In the genomic region with DNA sequence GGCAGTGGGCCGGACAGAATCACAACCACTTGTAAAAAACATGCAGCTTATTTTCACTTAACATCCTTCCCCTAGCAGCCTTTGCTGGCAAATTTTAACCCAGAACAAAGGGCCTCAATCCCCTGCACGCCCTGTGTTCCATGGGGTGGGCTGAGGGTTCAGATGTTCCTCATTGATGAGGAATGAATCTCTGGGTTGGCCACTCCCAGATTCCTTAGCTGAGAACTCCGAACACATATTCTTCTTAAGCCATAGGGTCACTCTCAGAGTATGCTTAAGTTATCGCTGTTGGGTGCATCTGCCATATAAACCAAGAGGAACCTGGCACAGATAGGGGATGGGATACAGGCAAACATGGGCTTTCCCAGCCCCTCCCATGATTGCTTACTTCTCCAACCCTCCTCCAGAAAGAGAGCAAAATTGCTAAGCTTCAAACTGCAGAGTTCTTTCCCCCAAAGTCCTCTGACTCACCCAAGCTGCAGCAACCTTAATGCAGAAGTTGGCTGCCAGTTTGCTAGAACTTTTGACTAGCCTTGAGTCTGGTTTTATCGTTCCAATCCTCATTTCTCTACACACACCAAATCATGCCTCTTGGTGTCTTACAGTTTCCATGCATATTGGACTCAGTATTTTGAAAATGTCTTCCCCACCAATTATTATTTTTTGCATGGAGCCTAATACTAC, we compare ENCODE assay signal across 14 cellular contexts.
DNase-seq lines count a peak whose midpoint lies in the region; TF ChIP-seq lines count a peak whose summit lies in the region.
"Had no signal": no experiment of that assay in that cellular context is flagged by ENCODE, and none has a peak within 500 bp of the region (broad histone marks: within the 10 kb centered on the region; RNA-seq: fewer than 3 reads in every experiment).

No MANE protein-coding gene starts in this region.

- H3K27me3 Mint-ChIP-seq in activated T-helper 1 cell treated with anti-CD3 and anti-CD28 coated beads, Interleukin-12 subunit alpha, Interleukin-12 subunit beta, Interleukin-2, Interleukin-4 antibody, amounts not matched to agents 30 ng/mL and 10 ng/mL and 1 ng/mL, durations not matched to agents 14 hours and 24 hours and 36 hours (ENCODE audit: insufficient read depth) = no peaks in the 10 kb centered on the region

- peaks cover 4% of the 10 kb centered on the region for H3K9me3 Mint-ChIP-seq in activated T-helper 1 cell treated with anti-CD3 and anti-CD28 coated beads, Interleukin-12 subunit alpha, Interleukin-12 subunit beta, Interleukin-2, Interleukin-4 antibody, amounts not matched to agents 30 ng/mL and 10 ng/mL and 1 ng/mL, durations not matched to agents 14 hours and 24 hours and 36 hours

- H3K27ac Mint-ChIP-seq in activated T-helper 1 cell treated with anti-CD3 and anti-CD28 coated beads, Interleukin-12 subunit alpha, Interleukin-12 subunit beta, Interleukin-2, Interleukin-4 antibody, amounts not matched to agents 30 ng/mL and 10 ng/mL and 1 ng/mL, durations not matched to agents 14 hours and 24 hours and 36 hours = peak overlapping the region; percentile 8

- no peak overlapping the region for H3K27ac ChIP-seq in stomach
- H3K27ac ChIP-seq: body of pancreas, parathyroid adenoma, SJSA1, WERI-Rb-1 had no signal

- no peak for TF ChIP-seq POLR2A in stomach (IDR thresholded peaks at IDR 0.05)

- no peaks in the 10 kb centered on the region for H3K27me3 ChIP-seq in Loucy (ENCODE audit: insufficient read depth, low read length, poor library complexity, severe bottlenecking)
- no peaks in the 10 kb centered on the region for H3K27me3 ChIP-seq in stomach
- H3K27me3 ChIP-seq: body of pancreas, SJSA1 had no signal

- no peaks in the 10 kb centered on the region for H4K20me1 ChIP-seq in Loucy (ENCODE audit: insufficient read depth, low read length, poor library complexity, severe bottlenecking)

- H3K4me3 ChIP-seq in Loucy (ENCODE audit: low read length, poor library complexity, severe bottlenecking) (no peak overlapping the region), stomach (no peak overlapping the region)
- H3K4me3 ChIP-seq: body of pancreas, SJSA1 had no signal

- H3K79me2 ChIP-seq in Loucy (ENCODE audit: insufficient read depth, low read length) = no peaks in the 10 kb centered on the region
- H3K79me2 ChIP-seq: parathyroid adenoma had no signal

- no peaks in the 10 kb centered on the region for H3K9me3 ChIP-seq in Loucy (ENCODE audit: insufficient read depth, low read depth, low read length)
- no peaks in the 10 kb centered on the region for H3K9me3 ChIP-seq in stomach
- H3K9me3 ChIP-seq: body of pancreas, SJSA1 had no signal

- peak; percentile 56 for DNase-seq in AG20443 (ENCODE audit: low spot score)
- no peak for DNase-seq in activated T-helper 1 cell treated with anti-CD3 and anti-CD28 coated beads, Interleukin-12 subunit alpha, Interleukin-12 subunit beta, Interleukin-2, Interleukin-4 antibody, amounts not matched to agents 30 ng/mL and 10 ng/mL and 1 ng/mL, durations not matched to agents 14 hours and 24 hours and 36 hours (ENCODE audit: low spot score)
- DNase-seq in iris pigment epithelial cell (ENCODE audit: low read depth) = peak; percentile 68
- DNase-seq in stomach = no peak
- DNase-seq in NCI-H2171 treated with DMSO at 0.1 percent for 48 hours (lab: John Stamatoyannopoulos, UW) = no peak
- no peak for DNase-seq in NCI-H1092 treated with DMSO at 0.1 percent for 48 hours (lab: John Stamatoyannopoulos, UW)
- DNase-seq in LoVo (ENCODE audit: low spot score) = no peak
- DNase-seq: activated CD8-positive, alpha-beta memory T cell treated with anti-CD3 and anti-CD28 coated beads for 24 hours; activated effector memory CD4-positive, alpha-beta T cell treated with Interleukin-2 at 50 U/mL for 16 hours; WERI-Rb-1 had no signal

- TF ChIP-seq CTCF in Loucy (conservative IDR thresholded peaks at IDR 0.05; ENCODE audit: low read length) (no peak), stomach (IDR thresholded peaks at IDR 0.05) (no peak)

- H2AFZ ChIP-seq in Loucy (ENCODE audit: low read length) = peak overlapping the region; percentile 29
- H2AFZ ChIP-seq: parathyroid adenoma had no signal

- peak overlapping the region; percentile 43 for H3K4me2 ChIP-seq in Loucy (ENCODE audit: low read depth, low read length, poor library complexity, severe bottlenecking)

- no peaks in the 10 kb centered on the region for H3F3A ChIP-seq in Loucy (ENCODE audit: low read depth)

- H3K4me1 ChIP-seq in Loucy (ENCODE audit: insufficient read depth, low read length, poor library complexity, severe bottlenecking) (peaks cover 62% of the 10 kb centered on the region), stomach (peaks cover 0 to 23% (median 4%) of the 10 kb centered on the region in 4 donors)
- H3K4me1 ChIP-seq: parathyroid adenoma, SJSA1 had no signal

- no peak for TF ChIP-seq EP300 in stomach (IDR thresholded peaks at IDR 0.05)

- intact Hi-C loops in activated T-helper 1 cell treated with anti-CD3 and anti-CD28 coated beads, Interleukin-12 subunit alpha, Interleukin-12 subunit beta, Interleukin-2, Interleukin-4 antibody, amounts not matched to agents 30 ng/mL and 10 ng/mL and 1 ng/mL, durations not matched to agents 14 hours and 24 hours and 36 hours (cut with micrococcal nuclease) = loop anchor here (2.0 to 5.0 kb wide), 5 partner anchors 33 to 702 kb away; no protein-coding TSS in a partner anchor
- intact Hi-C loops in stomach (cut with DNase I; ENCODE audit: low total_unique reads) = no loop called here

- no peaks in the 10 kb centered on the region for H3K9me2 ChIP-seq in Loucy (replicated peaks; ENCODE audit: low read depth, low read length)

- H3K36me3 ChIP-seq in Loucy (ENCODE audit: insufficient read depth, low read length) = no peaks in the 10 kb centered on the region
- no peaks in the 10 kb centered on the region for H3K36me3 ChIP-seq in stomach
- H3K36me3 ChIP-seq: SJSA1, WERI-Rb-1 had no signal

- H3K4me3 Mint-ChIP-seq in activated T-helper 1 cell treated with anti-CD3 and anti-CD28 coated beads, Interleukin-12 subunit alpha, Interleukin-12 subunit beta, Interleukin-2, Interleukin-4 antibody, amounts not matched to agents 30 ng/mL and 10 ng/mL and 1 ng/mL, durations not matched to agents 14 hours and 24 hours and 36 hours = no peak overlapping the region

- H3K9ac ChIP-seq in Loucy (ENCODE audit: low read depth, low read length, poor library complexity, severe bottlenecking) = peak overlapping the region; percentile 55
- H3K9ac ChIP-seq: parathyroid adenoma had no signal

- H3K4me1 Mint-ChIP-seq in activated T-helper 1 cell treated with anti-CD3 and anti-CD28 coated beads, Interleukin-12 subunit alpha, Interleukin-12 subunit beta, Interleukin-2, Interleukin-4 antibody, amounts not matched to agents 30 ng/mL and 10 ng/mL and 1 ng/mL, durations not matched to agents 14 hours and 24 hours and 36 hours (ENCODE audit: low read depth) = peaks cover 22% of the 10 kb centered on the region

- peaks cover 4% of the 10 kb centered on the region for H3K36me3 Mint-ChIP-seq in activated T-helper 1 cell treated with anti-CD3 and anti-CD28 coated beads, Interleukin-12 subunit alpha, Interleukin-12 subunit beta, Interleukin-2, Interleukin-4 antibody, amounts not matched to agents 30 ng/mL and 10 ng/mL and 1 ng/mL, durations not matched to agents 14 hours and 24 hours and 36 hours (ENCODE audit: low read depth)

- WGBS in stomach, 5 donors = 82 to 90% (median 89%) methylated on average over 5 of the region's 5 CpGs

Comparison
In these comparisons a context has a peak if more than half of its experiments do, and no peak if none do; other contexts are left out.
1. DNase-seq: peak in AG20443 (single experiment) and iris pigment epithelial cell (single experiment); none in activated T-helper 1 cell treated with anti-CD3 and anti-CD28 coated beads, Interleukin-12 subunit alpha, Interleukin-12 subunit beta, Interleukin-2, Interleukin-4 antibody, amounts not matched to agents 30 ng/mL and 10 ng/mL and 1 ng/mL, durations not matched to agents 14 hours and 24 hours and 36 hours (single experiment), stomach (single experiment), NCI-H2171 treated with DMSO at 0.1 percent for 48 hours (single experiment), NCI-H1092 treated with DMSO at 0.1 percent for 48 hours (single experiment) and LoVo (single experiment).